Comparison of ENCODE assay signal across 28 cellular contexts in the genomic region with DNA sequence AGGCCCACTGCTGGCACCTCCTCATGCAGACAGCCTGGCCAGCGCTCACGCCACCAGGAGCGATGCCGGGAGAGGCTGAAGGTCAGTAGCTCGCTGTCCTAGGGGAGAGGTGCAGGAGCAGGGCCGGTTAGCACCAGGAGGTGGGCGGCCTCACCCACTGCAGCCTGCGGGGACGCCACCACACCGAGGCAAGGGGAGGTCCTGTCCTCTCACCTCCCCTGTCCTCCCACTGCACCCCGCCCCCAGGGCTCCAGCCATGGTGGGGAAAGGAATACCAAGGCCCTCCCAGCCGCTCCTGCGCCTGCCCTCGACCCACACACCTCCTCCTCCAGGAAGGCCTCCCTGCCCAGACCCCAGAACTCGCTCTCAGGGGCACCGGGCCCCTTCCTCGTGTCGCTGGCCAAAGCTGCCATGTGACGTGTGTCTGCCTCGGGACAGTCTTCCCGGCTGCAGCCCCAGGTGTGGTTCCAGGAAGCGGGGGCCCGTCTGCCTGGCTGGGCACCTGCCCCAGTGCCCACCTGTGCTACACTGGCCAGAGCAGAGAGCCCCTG. TPM values are rescaled to one million over a fixed set of nuclear protein-coding genes. Genes with fewer than 3 reads are reported as not detected.
"Had no signal": no experiment of that assay in that cellular context is flagged by ENCODE, and none has a peak within 500 bp of the region (broad histone marks: within the 10 kb centered on the region; RNA-seq: fewer than 3 reads in every experiment).

No MANE protein-coding gene starts in this region.

- H3K9me3 ChIP-seq: colonic mucosa, left ventricle myocardium inferior, lower lobe of right lung, psoas muscle, spleen, stomach, thoracic aorta, transverse colon had no signal

- H3K36me3 ChIP-seq: colonic mucosa, left ventricle myocardium inferior, lower lobe of right lung, spleen, stomach, thoracic aorta, transverse colon had no signal

- H3K4me1 ChIP-seq: colonic mucosa, left ventricle myocardium inferior, lower lobe of right lung, psoas muscle, transverse colon had no signal

- H3K4me2 ChIP-seq: hepatocyte had no signal

- H3K4me3 ChIP-seq: colonic mucosa, hepatocyte, left ventricle myocardium inferior, lower lobe of right lung, psoas muscle, spleen, stomach, thoracic aorta, transverse colon had no signal

- ATAC-seq: left cardiac atrium; sciatic nerve; stimulated activated memory B cell treated with anti-CD40 and anti-IgM and Interleukin-4, amounts not matched to agents 10 μg/mL and 1 μg/mL and 100 μg/mL, for 72 hours had no signal

- DNase-seq: colonic mucosa; effector CD4-positive, alpha-beta T cell; endodermal cell; foreskin melanocyte; head of caudate nucleus; left cardiac atrium; left ventricle myocardium inferior; lower lobe of right lung; midbrain; naive B cell; psoas muscle; spleen; stimulated activated CD4-positive, alpha-beta T cell treated with anti-CD3 and anti-CD28 coated beads, Interleukin-15, amount 100 ng/mL, for 24 hours; stimulated activated CD4-positive, alpha-beta T cell treated with anti-CD3 and anti-CD28 coated beads, Interleukin-1b, Interleukin-23, amount 100 ng/mL, for 48 hours; stimulated activated CD4-positive, alpha-beta T cell treated with anti-CD3 and anti-CD28 coated beads, Interleukin-4, amount 100 ng/mL, for 24 hours; stomach; transverse colon had no signal

- H3K27ac ChIP-seq: colonic mucosa, hepatocyte, left ventricle myocardium inferior, lower lobe of right lung, psoas muscle, spleen, stomach, thoracic aorta, transverse colon had no signal

- FAIRE-seq: endothelial cell of umbilical vein, kidney had no signal

- H3K79me2 ChIP-seq: hepatocyte had no signal

- H2AFZ ChIP-seq: hepatocyte had no signal

RNA-seq across cellular contexts. Expression of gene NKAIN4, which starts 6.5 kb away (rescaled TPM):
- total RNA-seq: dermis microvascular lymphatic vessel endothelial cell, endothelial cell of umbilical vein, left cardiac atrium, left ventricle myocardium inferior, lower lobe of right lung, omental fat pad, psoas muscle, spleen, thoracic aorta had no signal
- polyA plus RNA-seq: esophagus, psoas muscle had no signal

RNA-seq across cellular contexts. Expression of gene BIRC7, which starts 12.0 kb away (rescaled TPM):
- total RNA-seq: colonic mucosa, dermis microvascular lymphatic vessel endothelial cell, endodermal cell, endothelial cell of umbilical vein, psoas muscle, skeletal muscle tissue, stomach, thoracic aorta, urinary bladder had no signal
- polyA plus RNA-seq: endothelial cell of umbilical vein, stomach had no signal

RNA-seq across cellular contexts. Expression of gene COL20A1, which starts 45.2 kb away (rescaled TPM):
- total RNA-seq: colonic mucosa, dermis microvascular lymphatic vessel endothelial cell, endothelial cell of umbilical vein, hepatocyte, kidney, left cardiac atrium, left ventricle myocardium inferior, lower lobe of right lung, omental fat pad, psoas muscle, thoracic aorta had no signal
- polyA plus RNA-seq: endothelial cell of umbilical vein, esophagus, hepatocyte, urinary bladder had no signal
